4 cellular contexts compared by ENCODE assay signal in genomic region chr6:163816441-163816840, GRCh38.
"Had no signal": no experiment of that assay in that cellular context is flagged by ENCODE, and none has a peak within 500 bp of the region (broad histone marks: within the 10 kb centered on the region; RNA-seq: fewer than 3 reads in every experiment).

No MANE protein-coding gene starts in this region.

- H3K4me3 ChIP-seq: GM23338 had no signal

- H2AFZ ChIP-seq: GM23338 had no signal

- ATAC-seq: GM23338 had no signal

- DNase-seq: H9, HCEC 1CT, KBM-7 had no signal

- H3K4me2 ChIP-seq: GM23338 had no signal
